In the genomic region with DNA sequence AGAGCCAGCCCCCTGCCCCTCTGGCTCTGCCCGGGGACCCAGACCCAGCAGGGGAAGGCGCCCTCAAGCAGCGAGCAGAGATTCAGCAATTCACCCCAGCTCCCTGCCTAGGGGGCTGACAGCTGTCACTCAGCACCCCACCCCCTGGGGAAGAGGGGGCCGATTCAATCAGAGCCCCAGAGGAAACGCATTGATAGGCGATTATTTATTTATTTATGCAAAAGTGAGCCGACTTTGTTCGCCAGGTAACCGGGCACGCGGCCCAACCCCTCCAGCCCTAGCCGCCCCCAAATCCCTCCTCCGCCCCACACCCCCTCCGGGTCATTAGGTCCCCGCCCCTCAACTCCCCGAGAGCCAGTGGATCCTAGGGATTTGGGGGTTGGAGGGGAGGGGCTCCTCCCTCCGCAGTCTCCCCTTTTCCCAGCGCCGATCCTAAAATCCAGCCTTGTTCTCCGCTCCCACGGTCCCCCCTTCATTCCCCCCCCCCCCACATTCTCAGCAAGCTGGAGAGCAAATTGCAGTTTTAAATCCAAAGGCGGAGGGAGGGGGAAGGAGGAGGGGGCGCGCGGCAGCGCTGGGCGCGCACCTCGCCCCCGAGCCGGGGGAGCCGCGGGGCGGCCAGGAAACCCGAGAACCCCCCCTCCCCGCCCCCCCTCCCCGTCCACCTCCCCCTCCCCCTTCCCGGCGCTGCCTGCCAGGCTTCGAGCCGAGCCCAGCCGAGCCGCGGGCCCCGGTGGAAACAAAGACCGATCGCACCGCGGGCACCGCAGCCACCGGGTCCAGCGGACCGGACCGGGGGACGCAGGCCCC, we compare ENCODE assay signal across 8 cellular contexts. TPM values are rescaled to one million over a fixed set of nuclear protein-coding genes. Genes with fewer than 3 reads are reported as not detected.
A peak's percentile ranks its signal among the peaks of the same experiment; 100 is the strongest.
DNase-seq lines count a peak whose midpoint lies in the region; ATAC-seq, FAIRE-seq and TF ChIP-seq lines count a peak whose summit lies in the region.

No MANE protein-coding gene starts in this region.

- H3K4me1 Mint-ChIP-seq in T-helper 2 cell treated with Interferon-gamma antibody and Interleukin-4, amounts not matched to agents 5 μg/mL and 100 μg/mL, for 36 hours (ENCODE audit: low read depth) = peaks cover 45% of the 10 kb centered on the region

- in situ Hi-C loops in transverse colon (cut with MboI; ENCODE audit: low pct_ligation_motif_present in 1 of 4, low pct_unique_long_range_greater_than_20kb in 1 of 4, low sequenced_read_pairs in 3 of 4) = loop anchor here (10.0 kb wide), 4 partner anchors 48 to 208 kb away; partner anchors contain the start of gene GPR3 (in 1 of the 4)

- peak; percentile 80 for DNase-seq in 8988T
- peak; percentile 61 for DNase-seq in GM12892 (ENCODE audit: insufficient read length)
- peak; percentile 29 for DNase-seq in T-helper 2 cell treated with Interferon-gamma antibody and Interleukin-4, amounts not matched to agents 5 μg/mL and 100 μg/mL, for 36 hours (ENCODE audit: low spot score)
- DNase-seq in ecto neural progenitor cell (ENCODE audit: low spot score) = peak; percentile 77
- no peak for DNase-seq in lung (ENCODE audit: low spot score)
- DNase-seq in transverse colon = peak; percentile 72
- DNase-seq in NCI-H526 treated with DMSO at 0.1 percent for 48 hours (lab: John Stamatoyannopoulos, UW) = no peak

- H3K9me3 Mint-ChIP-seq in T-helper 2 cell treated with Interferon-gamma antibody and Interleukin-4, amounts not matched to agents 5 μg/mL and 100 μg/mL, for 36 hours = no peaks in the 10 kb centered on the region

- no peak for TF ChIP-seq POLR2A in GM12892 (IDR thresholded peaks at IDR 0.05; ENCODE audit: low read depth, low read length)
- TF ChIP-seq POLR2A in transverse colon (IDR thresholded peaks at IDR 0.05) = no peak

- H3K27me3 ChIP-seq in lung (ENCODE audit: control insufficient read depth, insufficient read depth) (no peaks in the 10 kb centered on the region), transverse colon (no peaks in the 10 kb centered on the region)

- FAIRE-seq in GM12892 (lab: Jason Lieb, UNC) = no peak

- H3K4me1 ChIP-seq in lung (ENCODE audit: control insufficient read depth in 2 of 2, insufficient read depth in 2 of 2, low read length in 2 of 2) = peaks cover 19 to 27% of the 10 kb centered on the region in 2 donors
- H3K4me1 ChIP-seq in transverse colon = peaks cover 34 to 62% (median 53%) of the 10 kb centered on the region in 4 donors

- H3K27ac Mint-ChIP-seq in T-helper 2 cell treated with Interferon-gamma antibody and Interleukin-4, amounts not matched to agents 5 μg/mL and 100 μg/mL, for 36 hours = peak overlapping the region; percentile 47

- intact Hi-C loops in transverse colon (cut with DNase I; ENCODE audit: low total_unique reads) = loop anchor here (2.0 to 10.0 kb wide), 2 partner anchors 44 to 278 kb away; partner anchors contain the start of gene TMEM222

- H3K4me3 Mint-ChIP-seq in T-helper 2 cell treated with Interferon-gamma antibody and Interleukin-4, amounts not matched to agents 5 μg/mL and 100 μg/mL, for 36 hours = peak overlapping the region; percentile 76

- 1% methylated on average over 40 to 52 of the region's 55 CpGs for WGBS in lung, 2 donors
- 0 to 2% methylated on average over 1 to 35 of the region's 55 CpGs for WGBS in transverse colon (ENCODE audit: low coverage in 1 of 2), 2 donors

- peak overlapping the region; percentile 86 to 98 for H3K27ac ChIP-seq in lung (ENCODE audit: low read depth in 1 of 2, low read length in 1 of 2)
- peak overlapping the region; percentile 87 to 97 (median 96) for H3K27ac ChIP-seq in transverse colon

- H3K36me3 ChIP-seq in lung (ENCODE audit: control insufficient read depth in 2 of 2, insufficient read depth in 2 of 2, low read length in 2 of 2) = no peaks in the 10 kb centered on the region
- H3K36me3 ChIP-seq in transverse colon = no peaks in the 10 kb centered on the region

- H3K4me3 ChIP-seq in lung (peak overlapping the region; percentile 76), transverse colon (peak overlapping the region; percentile 75 to 96 (median 90))

- no peak for TF ChIP-seq EP300 in transverse colon (IDR thresholded peaks at IDR 0.05; ENCODE audit: low read depth)

- ATAC-seq in lung (ENCODE audit: insufficient read depth, low FRiP score) (no peak), GM21576 (IDR thresholded peaks at IDR 0.05; ENCODE audit: unreplicated experiment) (no peak)

- no peak for TF ChIP-seq CTCF in lung (IDR thresholded peaks at IDR 0.05; ENCODE audit: control extremely low read depth, extremely low read depth)
- TF ChIP-seq CTCF in transverse colon (IDR thresholded peaks at IDR 0.05) = no peak

- H3K27me3 Mint-ChIP-seq in T-helper 2 cell treated with Interferon-gamma antibody and Interleukin-4, amounts not matched to agents 5 μg/mL and 100 μg/mL, for 36 hours (ENCODE audit: low read depth) = peaks cover 2% of the 10 kb centered on the region

- no peaks in the 10 kb centered on the region for H3K9me3 ChIP-seq in lung (ENCODE audit: control insufficient read depth in 2 of 2, insufficient read depth in 1 of 2, low read length in 1 of 2)
- H3K9me3 ChIP-seq in transverse colon = no peaks in the 10 kb centered on the region

- H3K36me3 Mint-ChIP-seq in T-helper 2 cell treated with Interferon-gamma antibody and Interleukin-4, amounts not matched to agents 5 μg/mL and 100 μg/mL, for 36 hours (ENCODE audit: low read depth) = no peaks in the 10 kb centered on the region

RNA-seq across cellular contexts. Expression of gene AHDC1, which starts 1.2 kb away (rescaled TPM):
- 2.8 TPM for polyA plus RNA-seq in GM12892 (2012; ENCODE audit: missing spikeins)
- 10 to 100 TPM; 31.8 to 37.9 TPM for total RNA-seq in lung
- polyA plus RNA-seq in lung = 10 to 100 TPM; 10.3 to 11.8 TPM
- total RNA-seq in transverse colon = 10 to 100 TPM; 11.7 to 34.4 (median 21.3) TPM

RNA-seq across cellular contexts. Expression of gene FGR, which starts 32.3 kb away (rescaled TPM):
- 43.6 TPM for polyA plus RNA-seq in GM12892 (2012; ENCODE audit: missing spikeins)
- total RNA-seq in lung (100 to 1,000 TPM in 1 of 2 donors, 10 to 100 TPM in 1; 26.6 to 108 TPM), transverse colon (1 to 10 TPM; 2.2 to 8.8 (median 5.8) TPM)
- 100 to 1,000 TPM; 113 to 403 TPM for polyA plus RNA-seq in lung

Comparison
In these comparisons a context has a peak if more than half of its experiments do, and no peak if none do; other contexts are left out.
1. DNase-seq: peak in 8988T (single experiment), GM12892 (single experiment), T-helper 2 cell treated with Interferon-gamma antibody and Interleukin-4, amounts not matched to agents 5 μg/mL and 100 μg/mL, for 36 hours (single experiment), ecto neural progenitor cell (single experiment) and transverse colon (single experiment); none in lung (single experiment) and NCI-H526 treated with DMSO at 0.1 percent for 48 hours (single experiment).